17 cellular contexts compared by ENCODE assay signal in genomic region chr14:100446572-100446971, GRCh38.
DNase-seq lines count a peak whose midpoint lies in the region; ATAC-seq and TF ChIP-seq lines count a peak whose summit lies in the region.
"Had no signal": no experiment of that assay in that cellular context is flagged by ENCODE, and none has a peak within 500 bp of the region (broad histone marks: within the 10 kb centered on the region; RNA-seq: fewer than 3 reads in every experiment).

No MANE protein-coding gene starts in this region.

- no peaks in the 10 kb centered on the region for H3K36me3 ChIP-seq in tibial artery
- H3K36me3 ChIP-seq: ascending aorta, lower lobe of right lung, sigmoid colon had no signal

- no peaks in the 10 kb centered on the region for H3K9me3 ChIP-seq in tibial artery
- H3K9me3 ChIP-seq: ascending aorta, lower lobe of right lung, sigmoid colon, SK-N-SH had no signal

- peaks cover 0 to 4% (median 0%) of the 10 kb centered on the region in 4 donors for H3K4me1 ChIP-seq in tibial artery
- H3K4me1 ChIP-seq: ascending aorta had no signal

- no peaks in the 10 kb centered on the region for H3K27me3 ChIP-seq in tibial artery
- H3K27me3 ChIP-seq: ascending aorta, hepatocyte, sigmoid colon had no signal

- H3K4me3 ChIP-seq in fibroblast of mammary gland (ENCODE audit: control insufficient read depth, low read depth, low read length) (no peak overlapping the region), tibial artery (no peak overlapping the region)
- H3K4me3 ChIP-seq: ascending aorta, GM23248, hepatocyte, lower lobe of right lung, sigmoid colon had no signal

- ATAC-seq in GM21390 (IDR thresholded peaks at IDR 0.05; ENCODE audit: unreplicated experiment), result no peak
- ATAC-seq: lower lobe of right lung had no signal

- TF ChIP-seq CTCF in fibroblast of mammary gland (conservative IDR thresholded peaks at IDR 0.05; ENCODE audit: control insufficient read depth, insufficient read depth, low read depth, low read length) (no peak), tibial artery (IDR thresholded peaks at IDR 0.05) (no peak)

- intact Hi-C loops in tibial artery (cut with DNase I; ENCODE audit: low total_unique reads), result no loop called here

- H3K27ac ChIP-seq in tibial artery, result no peak overlapping the region
- H3K27ac ChIP-seq: ascending aorta, GM23248, hepatocyte, lower lobe of right lung, sigmoid colon had no signal

- DNase-seq in NCI-H1417 (lab: John Stamatoyannopoulos, UW) (peak in 2 of 3 experiments; percentile 30 to 66), NCI-H1417 treated with DMSO at 0.1 percent for 48 hours (lab: John Stamatoyannopoulos, UW) (no peak), D341Med (ENCODE audit: low spot score) (peak; percentile 52), NCI-H69 (lab: John Stamatoyannopoulos, UW) (peak; percentile 38), fibroblast of mammary gland (ENCODE audit: low read depth) (peak; percentile 51), tibial artery (no peak)
- DNase-seq in activated naive CD4-positive, alpha-beta T cell (lab: John Stamatoyannopoulos, UW), result no peak
- DNase-seq: CD4-positive, alpha-beta T cell; GM23248; KG1; lower lobe of right lung; NCI-H187; sigmoid colon; SK-N-SH had no signal

Comparison
In these comparisons a context has a peak if more than half of its experiments do, and no peak if none do; other contexts are left out.
1. DNase-seq: peak in NCI-H1417 (2 of 3), D341Med (single experiment), NCI-H69 (single experiment) and fibroblast of mammary gland (single experiment); none in NCI-H1417 treated with DMSO at 0.1 percent for 48 hours (single experiment), tibial artery (0 of 2) and activated naive CD4-positive, alpha-beta T cell (0 of 4).